Comparison of ENCODE assay signal across 24 cellular contexts in genomic region chr5:173317091-173317685, GRCh38. TPM values are rescaled to one million over a fixed set of nuclear protein-coding genes. Genes with fewer than 3 reads are reported as not detected.
A peak's percentile ranks its signal among the peaks of the same experiment; 100 is the strongest.
DNase-seq lines count a peak whose midpoint lies in the region; ATAC-seq and TF ChIP-seq lines count a peak whose summit lies in the region.
"Had no signal": no experiment of that assay in that cellular context is flagged by ENCODE, and none has a peak within 500 bp of the region (broad histone marks: within the 10 kb centered on the region; RNA-seq: fewer than 3 reads in every experiment).

No MANE protein-coding gene starts in this region.

- H3K9me3 ChIP-seq in AG04450 (ENCODE audit: control insufficient read depth, insufficient read depth, low read length) (no peaks in the 10 kb centered on the region; the same call in 1 of the 2 replicates), body of pancreas (no peaks in the 10 kb centered on the region), neuronal stem cell (replicated peaks in 1 of 2; ENCODE audit: control insufficient read depth in 2 of 2, insufficient read depth in 1 of 2, low read depth in 1 of 2, low read length in 2 of 2) (peaks cover 0 to under 1% of the 10 kb centered on the region in 2 donors), thyroid gland (no peaks in the 10 kb centered on the region)
- H3K9me3 ChIP-seq: heart right ventricle, left lung, mucosa of descending colon, neutrophil had no signal

- H3K9ac ChIP-seq in neuronal stem cell (ENCODE audit: low read depth, low read length, poor library complexity), result no peak overlapping the region

- peak overlapping the region; percentile 34 for H3K18ac ChIP-seq in neuronal stem cell (ENCODE audit: low read length)

- H2BK5ac ChIP-seq in neuronal stem cell (ENCODE audit: low read length), result no peak overlapping the region

- H2BK15ac ChIP-seq in neuronal stem cell (ENCODE audit: low read length), result no peak overlapping the region

- WGBS in body of pancreas, 2 donors, result 57 to 65% methylated on average over 19 of the region's 19 CpGs
- 100% methylated on average over 1 of the region's 19 CpGs; no CpG with 5 or more reads in 1 of the 2 donors for WGBS in neuronal stem cell (ENCODE audit: extremely low coverage in 2 of 2, insufficient read length in 2 of 2, insufficient replicate concordance in 1 of 2), 2 donors
- WGBS in thyroid gland, 2 donors, result 91 to 93% methylated on average over 19 of the region's 19 CpGs

- H3K27me3 ChIP-seq in AG04450 (ENCODE audit: control insufficient read depth, insufficient read depth, low read length) (no peaks in the 10 kb centered on the region), body of pancreas (no peaks in the 10 kb centered on the region), neuronal stem cell (ENCODE audit: control insufficient read depth in 3 of 3, insufficient read depth in 3 of 3, low read depth in 1 of 3, low read length in 3 of 3) (peaks cover 0 to 4% (median 0%) of the 10 kb centered on the region in 3 experiments), thyroid gland (no peaks in the 10 kb centered on the region)

- H4K91ac ChIP-seq in neuronal stem cell (ENCODE audit: low read depth, low read length, poor library complexity), result no peak overlapping the region

- peak overlapping the region; percentile 38 for H3K23ac ChIP-seq in neuronal stem cell (ENCODE audit: low read depth, low read length, poor library complexity)

- DNase-seq in AG04450 (ENCODE audit: low read depth, low spot score) (no peak), HFFc6 (no peak), body of pancreas (no peak), neuronal stem cell (ENCODE audit: low spot score) (no peak), thyroid gland (no peak), Right ventricle myocardium superior (no peak)
- no peak for DNase-seq in activated T-cell treated with anti-CD3 and anti-CD28 coated beads, Interleukin-2, amount 50 U/mL, for 24 hours
- no peak for DNase-seq in activated CD4-positive, alpha-beta T cell treated with anti-CD3 and anti-CD28 coated beads, Interleukin-2, amount 10 ng/mL, durations not matched to agents 24 days and 14 days
- DNase-seq: ACHN; activated CD4-positive, CD25-positive, alpha-beta regulatory T cell treated with anti-CD3 and anti-CD28 coated beads, Interleukin-2, amount 50 U/mL, for 72 hours; activated CD8-positive, alpha-beta memory T cell treated with anti-CD3 and anti-CD28 coated beads for 24 hours; activated naive CD4-positive, alpha-beta T cell treated with anti-CD3 and anti-CD28 coated beads for 36 hours; activated T-cell treated with anti-CD3 and anti-CD28 coated beads, Interleukin-2, amount 50 U/mL, for 48 hours; central memory CD4-positive, alpha-beta T cell; heart right ventricle; left lung; mucosa of descending colon; NCI-H1436 treated with DMSO at 0.1 percent for 48 hours; stimulated activated CD4-positive, alpha-beta T cell treated with anti-CD3 and anti-CD28 coated beads, Interleukin-12 subunit alpha, Interleukin-12 subunit beta, amount 100 ng/mL, for 4 hours; stimulated activated CD4-positive, alpha-beta T cell treated with anti-CD3 and anti-CD28 coated beads, Interleukin-4, amount 100 ng/mL, for 4 hours; T1000 had no signal

- CTCF ChIA-PET in AG04450 (lab: Charles Lee), result interaction anchor here (0.6 to 3.8 kb wide), 4 partner anchors 22 to 299 kb away, joined by 3 to 22 read pairs (median 10); partner anchors contain the start of gene BOD1

- no peak overlapping the region for H4K8ac ChIP-seq in neuronal stem cell (ENCODE audit: low read depth, low read length)

- H3K27ac ChIP-seq in AG04450 (ENCODE audit: low read depth, low read length) (peak overlapping the region; percentile 43), body of pancreas (peak overlapping the region; percentile 18 to 78 (median 62)), neuronal stem cell (replicated peaks; ENCODE audit: low read length) (no peak overlapping the region), thyroid gland (no peak overlapping the region)
- H3K27ac ChIP-seq: neutrophil had no signal

- no peak overlapping the region for H3K4me2 ChIP-seq in neuronal stem cell (ENCODE audit: insufficient read depth, low read length, poor library complexity, severe bottlenecking)

- H3K27ac Mint-ChIP-seq in HFFc6, result peak overlapping the region; percentile 56; the same call in 1 of the 2 replicates
- no peak overlapping the region for H3K27ac Mint-ChIP-seq in activated T-cell treated with anti-CD3 and anti-CD28 coated beads, Interleukin-2, amount 50 U/mL, for 24 hours
- H3K27ac Mint-ChIP-seq in activated CD4-positive, alpha-beta T cell treated with anti-CD3 and anti-CD28 coated beads, Interleukin-2, amount 10 ng/mL, durations not matched to agents 24 days and 14 days, result no peak overlapping the region
- H3K27ac Mint-ChIP-seq: activated naive CD4-positive, alpha-beta T cell treated with anti-CD3 and anti-CD28 coated beads for 36 hours; CD14-positive monocyte; stimulated activated naive CD8-positive, alpha-beta T cell treated with anti-CD3 and anti-CD28 coated beads, Interleukin-15, Interleukin-2, amounts not matched to agents 100 ng/mL and 50 ng/mL, for 24 hours had no signal

- H3K4ac ChIP-seq in neuronal stem cell (ENCODE audit: low read length), result no peak overlapping the region

- H3K4me1 ChIP-seq in body of pancreas (peaks cover 48% of the 10 kb centered on the region), neuronal stem cell (ENCODE audit: control insufficient read depth in 2 of 2, insufficient read depth in 1 of 2, low read depth in 1 of 2, low read length in 2 of 2) (peaks cover 12 to 20% of the 10 kb centered on the region in 2 donors), thyroid gland (peaks cover 15 to 16% of the 10 kb centered on the region in 2 donors)
- H3K4me1 ChIP-seq: left lung had no signal

- H3K4me1 Mint-ChIP-seq in HFFc6 (ENCODE audit: low read depth), result peaks cover 68% of the 10 kb centered on the region
- H3K4me1 Mint-ChIP-seq in activated T-cell treated with anti-CD3 and anti-CD28 coated beads, Interleukin-2, amount 50 U/mL, for 24 hours (ENCODE audit: low read depth), result no peaks in the 10 kb centered on the region
- peaks cover 4% of the 10 kb centered on the region for H3K4me1 Mint-ChIP-seq in activated CD4-positive, alpha-beta T cell treated with anti-CD3 and anti-CD28 coated beads, Interleukin-2, amount 10 ng/mL, durations not matched to agents 24 days and 14 days
- H3K4me1 Mint-ChIP-seq: CD14-positive monocyte had no signal

- intact Hi-C loops in body of pancreas (cut with DNase I) (no loop called here), thyroid gland (cut with DNase I) (no loop called here), Right ventricle myocardium superior (cut with DNase I) (no loop called here)
- intact Hi-C loops in activated CD4-positive, alpha-beta T cell treated with anti-CD3 and anti-CD28 coated beads, Interleukin-2, amount 10 ng/mL, durations not matched to agents 24 days and 14 days (cut with micrococcal nuclease), result no loop called here

- H2BK120ac ChIP-seq in neuronal stem cell (ENCODE audit: low read depth, low read length), result no peak overlapping the region

- no peak overlapping the region for H2BK12ac ChIP-seq in neuronal stem cell (ENCODE audit: low read length)

- no peak overlapping the region for H2AK5ac ChIP-seq in neuronal stem cell (ENCODE audit: low read depth, low read length)

- ATAC-seq in body of pancreas, result no peak
- no peak for ATAC-seq in Right ventricle myocardium superior (ENCODE audit: poor library complexity)
- ATAC-seq: heart right ventricle, left lung, mucosa of descending colon had no signal

- TF ChIP-seq POLR2A in body of pancreas (IDR thresholded peaks at IDR 0.05) (no peak), thyroid gland (IDR thresholded peaks at IDR 0.05) (no peak)

- peaks cover 56% of the 10 kb centered on the region for H3K36me3 Mint-ChIP-seq in HFFc6 (ENCODE audit: low read depth)
- peaks cover 9% of the 10 kb centered on the region for H3K36me3 Mint-ChIP-seq in activated T-cell treated with anti-CD3 and anti-CD28 coated beads, Interleukin-2, amount 50 U/mL, for 24 hours (ENCODE audit: low read depth)
- H3K36me3 Mint-ChIP-seq in activated CD4-positive, alpha-beta T cell treated with anti-CD3 and anti-CD28 coated beads, Interleukin-2, amount 10 ng/mL, durations not matched to agents 24 days and 14 days (ENCODE audit: low read depth), result peaks cover 67% of the 10 kb centered on the region
- H3K36me3 Mint-ChIP-seq: CD14-positive monocyte had no signal

- no peaks in the 10 kb centered on the region for H3K79me1 ChIP-seq in neuronal stem cell (ENCODE audit: low read depth, low read length)

- POLR2A ChIA-PET in AG04450 (lab: Yijun Ruan, JAX), result interaction anchor here (4.9 kb wide), 1 partner anchor 11 kb away, joined by 45 read pairs; the partner anchor contains the start of gene STC2

- H3K4me3 Mint-ChIP-seq in HFFc6, result no peak overlapping the region
- H3K4me3 Mint-ChIP-seq in activated T-cell treated with anti-CD3 and anti-CD28 coated beads, Interleukin-2, amount 50 U/mL, for 24 hours, result no peak overlapping the region
- no peak overlapping the region for H3K4me3 Mint-ChIP-seq in activated CD4-positive, alpha-beta T cell treated with anti-CD3 and anti-CD28 coated beads, Interleukin-2, amount 10 ng/mL, durations not matched to agents 24 days and 14 days
- H3K4me3 Mint-ChIP-seq: activated naive CD4-positive, alpha-beta T cell treated with anti-CD3 and anti-CD28 coated beads for 36 hours; CD14-positive monocyte; stimulated activated naive CD8-positive, alpha-beta T cell treated with anti-CD3 and anti-CD28 coated beads, Interleukin-15, Interleukin-2, amounts not matched to agents 100 ng/mL and 50 ng/mL, for 24 hours had no signal

- H3K36me3 ChIP-seq in body of pancreas (replicated peaks in 1 of 2; ENCODE audit: insufficient read depth in 1 of 2, low read depth in 2 of 2) (peaks cover 0 to under 1% of the 10 kb centered on the region in 2 donors), neuronal stem cell (replicated peaks in 1 of 2; ENCODE audit: control insufficient read depth in 2 of 2, insufficient read depth in 2 of 2, low read length in 2 of 2) (peaks cover 5 to 15% of the 10 kb centered on the region in 2 donors), thyroid gland (no peaks in the 10 kb centered on the region)
- H3K36me3 ChIP-seq: left lung, neutrophil had no signal

- H2AFZ ChIP-seq in neuronal stem cell (ENCODE audit: low read length), result no peak overlapping the region

- peaks cover 14% of the 10 kb centered on the region for H3K27me3 Mint-ChIP-seq in HFFc6 (ENCODE audit: insufficient read depth)
- H3K27me3 Mint-ChIP-seq in activated T-cell treated with anti-CD3 and anti-CD28 coated beads, Interleukin-2, amount 50 U/mL, for 24 hours, result peaks cover 70% of the 10 kb centered on the region
- H3K27me3 Mint-ChIP-seq in activated CD4-positive, alpha-beta T cell treated with anti-CD3 and anti-CD28 coated beads, Interleukin-2, amount 10 ng/mL, durations not matched to agents 24 days and 14 days, result no peaks in the 10 kb centered on the region

- no peak overlapping the region for H3K14ac ChIP-seq in neuronal stem cell (ENCODE audit: low read length)

- H3K4me3 ChIP-seq in AG04450 (ENCODE audit: low read depth, low read length) (no peak overlapping the region), body of pancreas (no peak overlapping the region), neuronal stem cell (ENCODE audit: low read length in 2 of 2) (no peak overlapping the region), thyroid gland (replicated peaks in 1 of 3) (no peak overlapping the region)
- H3K4me3 ChIP-seq: left lung, mucosa of descending colon had no signal

- TF ChIP-seq CTCF in AG04450 (IDR thresholded peaks at IDR 0.05; ENCODE audit: low read depth, low read length), result no peak
- no peak for TF ChIP-seq CTCF in HFFc6 (IDR thresholded peaks at IDR 0.05)
- TF ChIP-seq CTCF in body of pancreas (IDR thresholded peaks at IDR 0.05), result no peak
- no peak for TF ChIP-seq CTCF in thyroid gland (IDR thresholded peaks at IDR 0.05)

- no peaks in the 10 kb centered on the region for H3K9me3 Mint-ChIP-seq in HFFc6
- H3K9me3 Mint-ChIP-seq in activated T-cell treated with anti-CD3 and anti-CD28 coated beads, Interleukin-2, amount 50 U/mL, for 24 hours, result no peaks in the 10 kb centered on the region
- no peaks in the 10 kb centered on the region for H3K9me3 Mint-ChIP-seq in activated CD4-positive, alpha-beta T cell treated with anti-CD3 and anti-CD28 coated beads, Interleukin-2, amount 10 ng/mL, durations not matched to agents 24 days and 14 days
- H3K9me3 Mint-ChIP-seq: activated naive CD4-positive, alpha-beta T cell treated with anti-CD3 and anti-CD28 coated beads for 36 hours; CD14-positive monocyte; stimulated activated naive CD8-positive, alpha-beta T cell treated with anti-CD3 and anti-CD28 coated beads, Interleukin-15, Interleukin-2, amounts not matched to agents 100 ng/mL and 50 ng/mL, for 24 hours had no signal

RNA-seq across cellular contexts. Expression of gene STC2, which starts 11.0 kb away (rescaled TPM):
- 159 and 185 TPM in 2 replicates for polyA plus RNA-seq in AG04450 (2011; rRNA removed)
- 216 and 240 TPM in 2 replicates for polyA minus RNA-seq in AG04450 (2011; rRNA and poly(A)+ RNA removed)
- 10 to 100 TPM; 66.3 to 89.0 (median 71.5) TPM for total RNA-seq in HFFc6 (2021; fragmentation: NEBNext Ultra II Directional; extraction: Animal tissue kit (Norgen Biotek cat#: 25700))
- total RNA-seq in body of pancreas (10 to 100 TPM in 1 of 2 donors, 1 to 10 TPM in 1; 9.9 to 35.0 TPM), thyroid gland (10 to 100 TPM in 2 of 4 donors, 1 to 10 TPM in 2; 3.8 to 12.0 (median 8.7) TPM), Right ventricle myocardium superior (9.6 TPM)
- polyA plus RNA-seq in neuronal stem cell (2013, experiment 1 of 2), result 5.7 TPM
- polyA plus RNA-seq in neuronal stem cell (2013, experiment 2 of 2), result 6.0 TPM
- total RNA-seq in activated CD4-positive, alpha-beta T cell treated with anti-CD3 and anti-CD28 coated beads, Interleukin-2, amount 10 ng/mL, durations not matched to agents 24 days and 14 days, result 32.8 and 41.0 TPM in 2 replicates
- polyA plus RNA-seq: CD14-positive monocyte had no signal

Comparison
In these comparisons a context has a peak if more than half of its experiments do, and no peak if none do; other contexts are left out.
1. H3K27ac ChIP-seq: peak in AG04450 (single experiment) and body of pancreas (4 of 4); none in neuronal stem cell (single experiment) and thyroid gland (0 of 3).